In genomic region chr7:2019693-2020511, GRCh38 we compare ENCODE assay signal across 8 cellular contexts.
DNase-seq lines count a peak whose midpoint lies in the region; ATAC-seq and TF ChIP-seq lines count a peak whose summit lies in the region.

No MANE protein-coding gene starts in this region.

- H3K27me3 ChIP-seq in adrenal gland (no peaks in the 10 kb centered on the region), layer of hippocampus (ENCODE audit: control insufficient read depth, insufficient read depth, low read length) (no peaks in the 10 kb centered on the region)

- intact Hi-C loops in adrenal gland (cut with DNase I), result loop anchor here in 1 of 2 donors (10.0 kb wide), 1 partner anchor 105 kb away; no protein-coding TSS in a partner anchor
- intact Hi-C loops in OCI-LY7 (cut with micrococcal nuclease; ENCODE audit: unreplicated experiment), result no loop called here

- CTCF ChIA-PET in OCI-LY7 (lab: Charles Lee; ENCODE audit: unreplicated experiment), result interaction anchor here (0.6 kb wide), 1 partner anchor 1378 kb away, joined by 3 read pairs; no protein-coding TSS in a partner anchor

- 32 to 45% (median 40%) methylated on average over 31 to 44 of the region's 44 CpGs for WGBS in adrenal gland, 4 donors

- no peaks in the 10 kb centered on the region for H4K20me1 ChIP-seq in OCI-LY7 (ENCODE audit: insufficient read depth, low read length)

- TF ChIP-seq POLR2A in adrenal gland (IDR thresholded peaks at IDR 0.05), result peak in 1 of 2 donors; percentile 48

- POLR2A ChIA-PET in OCI-LY7 (lab: Charles Lee), result no interaction called here

- H3K4me3 ChIP-seq in AG10803 (ENCODE audit: low read length) (peak overlapping the region; percentile 29), adrenal gland (peak overlapping the region in 1 of 4 donors; percentile 37), OCI-LY7 (ENCODE audit: low read depth, low read length, poor library complexity, severe bottlenecking) (no peak overlapping the region)

- peak overlapping the region; percentile 13 to 93 (median 65) for H3K27ac ChIP-seq in adrenal gland
- peak overlapping the region; percentile 3 for H3K27ac ChIP-seq in layer of hippocampus (ENCODE audit: low read depth, low read length)
- no peak overlapping the region for H3K27ac ChIP-seq in OCI-LY7 (ENCODE audit: low read depth, low read length, poor library complexity, severe bottlenecking)

- peak; percentile 72 for ATAC-seq in GM21390 (IDR thresholded peaks at IDR 0.05; ENCODE audit: unreplicated experiment)

- H2AFZ ChIP-seq in OCI-LY7 (ENCODE audit: low read length), result no peak overlapping the region

- TF ChIP-seq CTCF in AG10803 (conservative IDR thresholded peaks at IDR 0.05; ENCODE audit: low read length) (no peak; the same call in 1 of the 2 replicates), adrenal gland (IDR thresholded peaks at IDR 0.05) (no peak), OCI-LY7 (conservative IDR thresholded peaks at IDR 0.05; ENCODE audit: low read length) (no peak)

- no TSS peak for BruUV-seq in OCI-LY7 (replicated peaks; lab: Mats Ljungman, UMichigan)

- no peaks in the 10 kb centered on the region for H3K9me2 ChIP-seq in OCI-LY7 (ENCODE audit: insufficient read depth, low read length)

- DNase-seq in AG10803 (ENCODE audit: low read depth), result peak; percentile 91
- peak; percentile 93 to 96 for DNase-seq in NOMO-1 (lab: John Stamatoyannopoulos, UW; ENCODE audit: unreplicated experiment in 2 of 2)
- peak; percentile 54 to 80 (median 68) for DNase-seq in adrenal gland
- peak; percentile 25 to 57 for DNase-seq in stimulated activated CD8-positive, alpha-beta memory T cell treated with anti-CD3 and anti-CD28 coated beads, Interleukin-7, amount 100 ng/mL, for 4 hours (ENCODE audit: low read depth in 2 of 2)
- DNase-seq in OCI-LY7 (ENCODE audit: low spot score), result no peak
- no peak for DNase-seq in NCI-H2227 (lab: John Stamatoyannopoulos, UW; ENCODE audit: unreplicated experiment)

- H3K9me3 ChIP-seq in adrenal gland (replicated peaks in 1 of 3), result peaks cover 0 to under 1% (median under 1%) of the 10 kb centered on the region in 3 donors
- H3K9me3 ChIP-seq in OCI-LY7 (ENCODE audit: low read length), result peaks cover 8% of the 10 kb centered on the region; the same call in 1 of the 2 replicates

- H3K79me2 ChIP-seq in OCI-LY7 (ENCODE audit: insufficient read depth, low read depth, low read length), result no peaks in the 10 kb centered on the region

- peaks cover 25 to 26% of the 10 kb centered on the region in 2 donors for H3K4me1 ChIP-seq in adrenal gland (replicated peaks in 1 of 2)
- H3K4me1 ChIP-seq in OCI-LY7 (ENCODE audit: insufficient read depth, low read length, poor library complexity, severe bottlenecking), result no peaks in the 10 kb centered on the region

- H3K4me2 ChIP-seq in OCI-LY7 (ENCODE audit: low read length), result no peak overlapping the region; the same call in 1 of the 2 replicates

- H3K36me3 ChIP-seq in adrenal gland (replicated peaks in 1 of 2), result no peaks in the 10 kb centered on the region
- H3K36me3 ChIP-seq in OCI-LY7 (ENCODE audit: insufficient read depth, low read length), result peaks cover 7% of the 10 kb centered on the region; the same call in 1 of the 2 replicates

Comparison
In these comparisons a context has a peak if more than half of its experiments do, and no peak if none do; other contexts are left out.
1. DNase-seq: peak in AG10803 (single experiment), NOMO-1 (2 of 2), adrenal gland (7 of 7) and stimulated activated CD8-positive, alpha-beta memory T cell treated with anti-CD3 and anti-CD28 coated beads, Interleukin-7, amount 100 ng/mL, for 4 hours (2 of 2); none in OCI-LY7 (single experiment) and NCI-H2227 (single experiment).